In the genomic region with DNA sequence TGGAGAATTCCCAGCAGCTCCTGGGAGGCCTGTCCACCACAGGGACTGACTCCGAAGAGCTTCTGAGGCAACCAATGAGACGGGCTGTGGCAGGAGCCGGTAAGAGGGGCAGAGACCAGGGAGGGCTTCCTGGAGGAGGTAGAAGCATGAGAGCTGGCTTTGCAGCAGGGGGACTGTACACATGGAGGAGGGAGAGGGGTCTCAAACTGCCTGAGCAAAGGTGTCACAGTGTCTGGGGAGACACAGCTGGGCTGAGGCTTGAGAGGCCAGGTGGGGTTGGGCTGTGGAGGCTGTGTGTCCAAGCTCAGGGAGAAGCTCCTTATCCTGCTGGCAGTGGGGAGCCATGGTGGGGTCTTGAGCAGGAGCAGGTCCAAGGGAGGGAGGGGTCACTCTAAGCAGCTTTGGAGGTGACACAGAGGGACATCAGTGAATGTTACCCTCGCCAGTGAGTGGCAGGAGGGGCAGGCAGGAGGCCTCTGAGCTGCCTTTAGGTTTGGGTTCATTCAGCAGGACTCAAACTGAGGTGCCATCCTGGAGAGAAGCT, we compare ENCODE assay signal across 12 cellular contexts. TPM values are rescaled to one million over a fixed set of nuclear protein-coding genes. Genes with fewer than 3 reads are reported as not detected.
DNase-seq lines count a peak whose midpoint lies in the region; ATAC-seq and TF ChIP-seq lines count a peak whose summit lies in the region.
"Had no signal": no experiment of that assay in that cellular context is flagged by ENCODE, and none has a peak within 500 bp of the region (broad histone marks: within the 10 kb centered on the region; RNA-seq: fewer than 3 reads in every experiment).

No MANE protein-coding gene starts in this region.

- H3K27me3 ChIP-seq in neuronal stem cell (ENCODE audit: control insufficient read depth in 3 of 3, insufficient read depth in 3 of 3, low read depth in 1 of 3, low read length in 3 of 3): peaks cover 0 to 26% (median 5%) of the 10 kb centered on the region in 3 experiments
- H3K27me3 ChIP-seq: BLaER1 had no signal

- no peak overlapping the region for H3K4ac ChIP-seq in neuronal stem cell (ENCODE audit: low read length)

- peaks cover 8% of the 10 kb centered on the region for H3K27me3 Mint-ChIP-seq in activated T-helper 17 cell treated with anti-CD3 and anti-CD28 coated beads, Interleukin-2, amount 50 U/mL, for 72 hours

- no peaks in the 10 kb centered on the region for H3K36me3 ChIP-seq in HEK293 (ENCODE audit: control insufficient read depth in 2 of 2, insufficient read depth in 1 of 2, low read length in 2 of 2)
- H3K36me3 ChIP-seq in neuronal stem cell (replicated peaks in 1 of 2; ENCODE audit: control insufficient read depth in 2 of 2, insufficient read depth in 2 of 2, low read length in 2 of 2): no peaks in the 10 kb centered on the region
- H3K36me3 ChIP-seq in mucosa of descending colon (ENCODE audit: low read depth): no peaks in the 10 kb centered on the region
- H3K36me3 ChIP-seq: BLaER1 had no signal

- H2BK5ac ChIP-seq in neuronal stem cell (ENCODE audit: low read length): peak overlapping the region; percentile 10

- H2BK12ac ChIP-seq in neuronal stem cell (ENCODE audit: low read length): peak overlapping the region; percentile 2

- H3K4me3 ChIP-seq in HEK293 (ENCODE audit: low read depth, low read length): no peak overlapping the region
- no peak overlapping the region for H3K4me3 ChIP-seq in neuronal stem cell (ENCODE audit: low read length in 2 of 2)
- H3K4me3 ChIP-seq in mucosa of descending colon: no peak overlapping the region
- H3K4me3 ChIP-seq: BLaER1, GM23248 had no signal

- ATAC-seq in activated T-helper 17 cell treated with anti-CD3 and anti-CD28 coated beads, Interleukin-2, amount 50 U/mL, for 72 hours (replicated peaks): no peak
- ATAC-seq in mucosa of descending colon: no peak

- H2AFZ ChIP-seq in neuronal stem cell (ENCODE audit: low read length): no peak overlapping the region
- H2AFZ ChIP-seq: GM23248 had no signal

- H4K91ac ChIP-seq in neuronal stem cell (ENCODE audit: low read depth, low read length, poor library complexity): no peak overlapping the region

- H2BK120ac ChIP-seq in neuronal stem cell (ENCODE audit: low read depth, low read length): no peak overlapping the region

- H3K9me3 ChIP-seq in HEK293 (ENCODE audit: control insufficient read depth, insufficient read depth, low read depth, low read length) (no peaks in the 10 kb centered on the region), neuronal stem cell (replicated peaks in 1 of 2; ENCODE audit: control insufficient read depth in 2 of 2, insufficient read depth in 1 of 2, low read depth in 1 of 2, low read length in 2 of 2) (no peaks in the 10 kb centered on the region), mucosa of descending colon (no peaks in the 10 kb centered on the region)
- H3K9me3 ChIP-seq: BLaER1 had no signal

- H3K79me1 ChIP-seq in neuronal stem cell (ENCODE audit: low read depth, low read length): peaks cover 2% of the 10 kb centered on the region

- no peaks in the 10 kb centered on the region for H3K36me3 Mint-ChIP-seq in activated T-helper 17 cell treated with anti-CD3 and anti-CD28 coated beads, Interleukin-2, amount 50 U/mL, for 72 hours (ENCODE audit: low read depth)
- H3K36me3 Mint-ChIP-seq: CD8-positive, alpha-beta memory T cell had no signal

- H2BK15ac ChIP-seq in neuronal stem cell (ENCODE audit: low read length): no peak overlapping the region

- POLR2A ChIA-PET in HEK293 (lab: Yijun Ruan, JAX): interaction anchor here (0.6 to 0.7 kb wide), 2 partner anchors 13 to 265 kb away, joined by 3 read pairs; no protein-coding TSS in a partner anchor

- H3K4me1 Mint-ChIP-seq in activated T-helper 17 cell treated with anti-CD3 and anti-CD28 coated beads, Interleukin-2, amount 50 U/mL, for 72 hours: peaks cover 6% of the 10 kb centered on the region

- no peaks in the 10 kb centered on the region for H3K9me3 Mint-ChIP-seq in activated T-helper 17 cell treated with anti-CD3 and anti-CD28 coated beads, Interleukin-2, amount 50 U/mL, for 72 hours
- H3K9me3 Mint-ChIP-seq: CD8-positive, alpha-beta memory T cell had no signal

- DNase-seq in neuronal stem cell (ENCODE audit: low spot score) (no peak), mucosa of descending colon (no peak), KBM-7 (no peak)
- DNase-seq in stimulated activated CD4-positive, alpha-beta T cell treated with anti-CD3 and anti-CD28 coated beads, Interleukin-12 subunit alpha, Interleukin-12 subunit beta, amount 100 ng/mL, for 4 hours: no peak
- DNase-seq: CD8-positive, alpha-beta memory T cell; DMS53; GF-D8; GM23248; H7 had no signal

- WGBS in neuronal stem cell (ENCODE audit: extremely low coverage in 2 of 2, insufficient read length in 2 of 2, insufficient replicate concordance in 1 of 2), 2 donors: no CpG with 5 or more reads among the region's 4 CpGs

- no peak overlapping the region for H4K8ac ChIP-seq in neuronal stem cell (ENCODE audit: low read depth, low read length)

- H3K4me1 ChIP-seq in HEK293 (ENCODE audit: control insufficient read depth, insufficient read depth, low read length): peaks cover 9% of the 10 kb centered on the region
- peaks cover 3 to 14% of the 10 kb centered on the region in 2 donors for H3K4me1 ChIP-seq in neuronal stem cell (ENCODE audit: control insufficient read depth in 2 of 2, insufficient read depth in 1 of 2, low read depth in 1 of 2, low read length in 2 of 2)
- peaks cover 17% of the 10 kb centered on the region for H3K4me1 ChIP-seq in mucosa of descending colon (ENCODE audit: low read depth)

- H3K4me3 Mint-ChIP-seq in activated T-helper 17 cell treated with anti-CD3 and anti-CD28 coated beads, Interleukin-2, amount 50 U/mL, for 72 hours: no peak overlapping the region
- H3K4me3 Mint-ChIP-seq: CD8-positive, alpha-beta memory T cell had no signal

- in situ Hi-C loops in KBM-7 (cut with MboI; ENCODE audit: low pct_unique_long_range_greater_than_20kb, low sequenced_read_pairs): no loop called here

- peak overlapping the region; percentile 63 for H2AK5ac ChIP-seq in neuronal stem cell (ENCODE audit: low read depth, low read length)

- H3K18ac ChIP-seq in neuronal stem cell (ENCODE audit: low read length): no peak overlapping the region

- H3K27ac Mint-ChIP-seq in activated T-helper 17 cell treated with anti-CD3 and anti-CD28 coated beads, Interleukin-2, amount 50 U/mL, for 72 hours: peak overlapping the region; percentile 22

- intact Hi-C loops in mucosa of descending colon (cut with DNase I, micrococcal nuclease): no loop called here

- CTCF ChIA-PET in HEK293 (lab: Yijun Ruan, JAX): interaction anchor here (0.6 to 5.0 kb wide), 11 partner anchors 10 to 266 kb away, joined by 3 to 23 read pairs (median 4); no protein-coding TSS in a partner anchor

- no peak overlapping the region for H3K27ac ChIP-seq in HEK293 (ENCODE audit: extremely low read depth, low read depth, low read length)
- no peak overlapping the region for H3K27ac ChIP-seq in neuronal stem cell (replicated peaks; ENCODE audit: low read length)
- H3K27ac ChIP-seq: BLaER1, GM23248 had no signal

- no peak overlapping the region for H3K9ac ChIP-seq in neuronal stem cell (ENCODE audit: low read depth, low read length, poor library complexity)
- H3K9ac ChIP-seq: BLaER1, GM23248 had no signal

- TF ChIP-seq CTCF in HEK293 (tag by site-specific recombination; IDR thresholded peaks at IDR 0.05) (no peak), mucosa of descending colon (IDR thresholded peaks at IDR 0.05) (no peak)

- no peak overlapping the region for H3K4me2 ChIP-seq in neuronal stem cell (ENCODE audit: insufficient read depth, low read length, poor library complexity, severe bottlenecking)
- H3K4me2 ChIP-seq: BLaER1 had no signal

- H3K23ac ChIP-seq in neuronal stem cell (ENCODE audit: low read depth, low read length, poor library complexity): peak overlapping the region; percentile 58

- H3K14ac ChIP-seq in neuronal stem cell (ENCODE audit: low read length): no peak overlapping the region

TF ChIP-seq in HEK293, 187 proteins besides CTCF, POLR2A, EP300 and RAD21:
- TF ChIP-seq ZNF16 (tag by site-specific recombination; IDR thresholded peaks at IDR 0.05; ENCODE audit: low read depth): peak; percentile 88
- TF ChIP-seq ZNF785 (tag by site-specific recombination; IDR thresholded peaks at IDR 0.05): no peak

RNA-seq across cellular contexts. Expression of a gene that starts 4.6 kb away (rescaled TPM):
- 1 to 10 TPM in 1 of 2 donors, under 1 TPM in 1; 0.22 to 1.2 TPM for total RNA-seq in activated T-helper 17 cell treated with anti-CD3 and anti-CD28 coated beads, Interleukin-2, amount 50 U/mL, for 72 hours
- 6.5 TPM for polyA plus RNA-seq in neuronal stem cell (2013, experiment 1 of 2)
- 6.2 TPM for polyA plus RNA-seq in neuronal stem cell (2013, experiment 2 of 2)
- total RNA-seq in mucosa of descending colon: 1 to 10 TPM; 3.3 to 7.2 (median 3.9) TPM

RNA-seq across cellular contexts. Expression of a gene that starts 29.1 kb away (rescaled TPM):
- total RNA-seq in activated T-helper 17 cell treated with anti-CD3 and anti-CD28 coated beads, Interleukin-2, amount 50 U/mL, for 72 hours: under 1 TPM in 1 of 2 donors, not detected in 1; 0.08 TPM
- 0.33 TPM for polyA plus RNA-seq in neuronal stem cell (2013, experiment 1 of 2)
- 0.33 TPM for polyA plus RNA-seq in neuronal stem cell (2013, experiment 2 of 2)
- under 1 TPM in 1 of 3 donors, not detected in 2; 0.09 TPM for total RNA-seq in mucosa of descending colon
- total RNA-seq: CD8-positive, alpha-beta memory T cell had no signal
- polyA plus RNA-seq: CD8-positive, alpha-beta memory T cell had no signal
